In genomic region chrX:107677501-107677901, GRCh38 we compare ENCODE assay signal across 8 cellular contexts. TPM values are rescaled to one million over a fixed set of nuclear protein-coding genes. Genes with fewer than 3 reads are reported as not detected.
DNase-seq lines count a peak whose midpoint lies in the region; ATAC-seq and TF ChIP-seq lines count a peak whose summit lies in the region.

No MANE protein-coding gene starts in this region.

- peaks cover 56% of the 10 kb centered on the region for H3K4me1 Mint-ChIP-seq in activated T-helper 2 cell treated with anti-CD3 and anti-CD28 coated beads, Interferon-gamma antibody, Interleukin-2, Interleukin-4, amounts not matched to agents 10 μg/mL and 5 μg/mL and 100 μg/mL, durations not matched to agents 14 hours and 24 hours and 36 hours (ENCODE audit: low read depth)

- no peak overlapping the region for H3K27ac ChIP-seq in cardiac muscle cell
- peak overlapping the region; percentile 91 to 96 (median 93) for H3K27ac ChIP-seq in upper lobe of left lung

- H3K9me3 Mint-ChIP-seq in activated T-helper 2 cell treated with anti-CD3 and anti-CD28 coated beads, Interferon-gamma antibody, Interleukin-2, Interleukin-4, amounts not matched to agents 10 μg/mL and 5 μg/mL and 100 μg/mL, durations not matched to agents 14 hours and 24 hours and 36 hours: no peaks in the 10 kb centered on the region

- H3K36me3 Mint-ChIP-seq in activated T-helper 2 cell treated with anti-CD3 and anti-CD28 coated beads, Interferon-gamma antibody, Interleukin-2, Interleukin-4, amounts not matched to agents 10 μg/mL and 5 μg/mL and 100 μg/mL, durations not matched to agents 14 hours and 24 hours and 36 hours (ENCODE audit: low read depth): peaks cover 5% of the 10 kb centered on the region

- TF ChIP-seq POLR2A in upper lobe of left lung (IDR thresholded peaks at IDR 0.05): no peak

- no peak for ATAC-seq in Right ventricle myocardium superior (ENCODE audit: poor library complexity)
- no peak for ATAC-seq in upper lobe of left lung (ENCODE audit: low FRiP score in 2 of 2)

- peak overlapping the region; percentile 90 for H3K4me3 Mint-ChIP-seq in activated T-helper 2 cell treated with anti-CD3 and anti-CD28 coated beads, Interferon-gamma antibody, Interleukin-2, Interleukin-4, amounts not matched to agents 10 μg/mL and 5 μg/mL and 100 μg/mL, durations not matched to agents 14 hours and 24 hours and 36 hours (ENCODE audit: low read depth)

- no peak for TF ChIP-seq EP300 in upper lobe of left lung (IDR thresholded peaks at IDR 0.05)

- WGBS in upper lobe of left lung, 2 donors: 42 to 50% methylated on average over 8 to 10 of the region's 10 CpGs

- TF ChIP-seq CTCF in cardiac muscle cell (IDR thresholded peaks at IDR 0.05; ENCODE audit: low read depth, low read length) (no peak), upper lobe of left lung (IDR thresholded peaks at IDR 0.05) (no peak)

- peak overlapping the region; percentile 99 for H3K27ac Mint-ChIP-seq in activated T-helper 2 cell treated with anti-CD3 and anti-CD28 coated beads, Interferon-gamma antibody, Interleukin-2, Interleukin-4, amounts not matched to agents 10 μg/mL and 5 μg/mL and 100 μg/mL, durations not matched to agents 14 hours and 24 hours and 36 hours

- H3K36me3 ChIP-seq in cardiac muscle cell: no peaks in the 10 kb centered on the region
- no peaks in the 10 kb centered on the region for H3K36me3 ChIP-seq in upper lobe of left lung

- peaks cover 24% of the 10 kb centered on the region for H3K4me1 ChIP-seq in cardiac muscle cell (ENCODE audit: low read depth)
- peaks cover 30 to 62% (median 36%) of the 10 kb centered on the region in 4 donors for H3K4me1 ChIP-seq in upper lobe of left lung

- no peaks in the 10 kb centered on the region for H3K27me3 Mint-ChIP-seq in activated T-helper 2 cell treated with anti-CD3 and anti-CD28 coated beads, Interferon-gamma antibody, Interleukin-2, Interleukin-4, amounts not matched to agents 10 μg/mL and 5 μg/mL and 100 μg/mL, durations not matched to agents 14 hours and 24 hours and 36 hours (ENCODE audit: low read depth)

- no peak overlapping the region for H3K4me3 ChIP-seq in cardiac muscle cell
- H3K4me3 ChIP-seq in upper lobe of left lung: peak overlapping the region in 1 of 4 donors; percentile 51

- no peaks in the 10 kb centered on the region for H3K27me3 ChIP-seq in cardiac muscle cell
- no peaks in the 10 kb centered on the region for H3K27me3 ChIP-seq in upper lobe of left lung

- no peaks in the 10 kb centered on the region for H3K9me3 ChIP-seq in cardiac muscle cell (ENCODE audit: low read depth)
- H3K9me3 ChIP-seq in upper lobe of left lung: no peaks in the 10 kb centered on the region

- DNase-seq in cardiac muscle cell (ENCODE audit: low read depth in 1 of 2, low spot score in 1 of 2): peak; percentile 29 to 54
- DNase-seq in Right ventricle myocardium superior: no peak
- no peak for DNase-seq in activated T-helper 2 cell treated with anti-CD3 and anti-CD28 coated beads, Interferon-gamma antibody, Interleukin-2, Interleukin-4, amounts not matched to agents 10 μg/mL and 5 μg/mL and 100 μg/mL, durations not matched to agents 14 hours and 24 hours and 36 hours (ENCODE audit: low spot score)
- DNase-seq in kidney tubule cell (ENCODE audit: low spot score): peak; percentile 34
- peak in 1 of 2 donors; percentile 36 for DNase-seq in upper lobe of left lung
- no peak for DNase-seq in Ammon's horn (ENCODE audit: low spot score)
- no peak for DNase-seq in stimulated activated naive CD4-positive, alpha-beta T cell treated with Interleukin-2 at 50 U/mL for 16 hours (lab: John Stamatoyannopoulos, UW)
- DNase-seq in HK-2 (ENCODE audit: unreplicated experiment): no peak

- intact Hi-C loops in Right ventricle myocardium superior (cut with DNase I): loop anchor here (5.0 kb wide), 1 partner anchor 35 kb away; no protein-coding TSS in a partner anchor
- intact Hi-C loops in activated T-helper 2 cell treated with anti-CD3 and anti-CD28 coated beads, Interferon-gamma antibody, Interleukin-2, Interleukin-4, amounts not matched to agents 10 μg/mL and 5 μg/mL and 100 μg/mL, durations not matched to agents 14 hours and 24 hours and 36 hours (cut with micrococcal nuclease): loop anchor here (2.0 kb wide), 1 partner anchor 149 kb away; no protein-coding TSS in a partner anchor

RNA-seq across cellular contexts. Expression of gene PRPS1, which starts 49.2 kb away (rescaled TPM):
- total RNA-seq in cardiac muscle cell (75.4 and 82.6 TPM in 2 replicates), Right ventricle myocardium superior (20.7 TPM), upper lobe of left lung (10 to 100 TPM; 10.5 to 32.7 (median 24.6) TPM)
- 78.7 and 79.1 TPM in 2 replicates for polyA plus RNA-seq in cardiac muscle cell
- total RNA-seq in activated T-helper 2 cell treated with anti-CD3 and anti-CD28 coated beads, Interferon-gamma antibody, Interleukin-2, Interleukin-4, amounts not matched to agents 10 μg/mL and 5 μg/mL and 100 μg/mL, durations not matched to agents 14 hours and 24 hours and 36 hours: 94.4 and 94.5 TPM in 2 replicates

Comparison
In these comparisons a context has a peak if more than half of its experiments do, and no peak if none do; other contexts are left out.
1. DNase-seq: peak in cardiac muscle cell (2 of 2) and kidney tubule cell (single experiment); none in Right ventricle myocardium superior (single experiment), activated T-helper 2 cell treated with anti-CD3 and anti-CD28 coated beads, Interferon-gamma antibody, Interleukin-2, Interleukin-4, amounts not matched to agents 10 μg/mL and 5 μg/mL and 100 μg/mL, durations not matched to agents 14 hours and 24 hours and 36 hours (single experiment), Ammon's horn (single experiment), stimulated activated naive CD4-positive, alpha-beta T cell treated with Interleukin-2 at 50 U/mL for 16 hours (single experiment) and HK-2 (single experiment).